In genomic region chr19:39199025-39199424, GRCh38 we compare ENCODE assay signal across 13 cellular contexts. TPM values are rescaled to one million over a fixed set of nuclear protein-coding genes. Genes with fewer than 3 reads are reported as not detected.
A peak's percentile ranks its signal among the peaks of the same experiment; 100 is the strongest.
DNase-seq lines count a peak whose midpoint lies in the region; ATAC-seq and TF ChIP-seq lines count a peak whose summit lies in the region.
"Had no signal": no experiment of that assay in that cellular context is flagged by ENCODE, and none has a peak within 500 bp of the region (broad histone marks: within the 10 kb centered on the region; RNA-seq: fewer than 3 reads in every experiment).

No MANE protein-coding gene starts in this region.

- no peak overlapping the region for H3K27ac Mint-ChIP-seq in neural crest cell (ENCODE audit: unreplicated experiment)
- no peak overlapping the region for H3K27ac Mint-ChIP-seq in activated CD8-positive, alpha-beta T cell treated with anti-CD3 and anti-CD28 coated beads for 36 hours
- H3K27ac Mint-ChIP-seq: T-helper 1 cell treated with Interleukin-12 subunit alpha and Interleukin-12 subunit beta and Interleukin-4 antibody, amounts not matched to agents 30 μg/mL and 1 μg/mL, for 36 hours had no signal

- peaks cover 12% of the 10 kb centered on the region for H3K4me1 Mint-ChIP-seq in neural crest cell
- H3K4me1 Mint-ChIP-seq in activated CD8-positive, alpha-beta T cell treated with anti-CD3 and anti-CD28 coated beads for 36 hours (ENCODE audit: low read depth): peaks cover 19% of the 10 kb centered on the region

- WGBS in mesendoderm (ENCODE audit: extremely low coverage, insufficient coverage, low lambda C conversion rate): no CpG with 5 or more reads among the region's 11 CpGs

- no peak overlapping the region for H2AK5ac ChIP-seq in mesendoderm (ENCODE audit: low read length)

- peak; percentile 37 for DNase-seq in D341Med (ENCODE audit: low spot score)
- DNase-seq in PC-3: no peak
- peak; percentile 36 for DNase-seq in fibroblast of peridontal ligament (ENCODE audit: extremely low read depth)
- DNase-seq in neural crest cell (ENCODE audit: low read depth, low spot score): peak; percentile 37
- no peak for DNase-seq in mesendoderm
- no peak for DNase-seq in NCI-H1694 (lab: John Stamatoyannopoulos, UW)
- DNase-seq in activated CD8-positive, alpha-beta T cell treated with anti-CD3 and anti-CD28 coated beads for 36 hours: no peak
- DNase-seq in DMS114 treated with DMSO at 0.1 percent for 48 hours (lab: John Stamatoyannopoulos, UW; ENCODE audit: unreplicated experiment): no peak
- DNase-seq: activated gamma-delta T cell, gastrocnemius medialis, NCI-H1048 had no signal

- no peak overlapping the region for H3K18ac ChIP-seq in mesendoderm (ENCODE audit: low read length)

- H3K9me3 ChIP-seq in PC-3 (ENCODE audit: low read length): no peaks in the 10 kb centered on the region
- H3K9me3 ChIP-seq: gastrocnemius medialis, prostate gland had no signal

- no peak overlapping the region for H2BK120ac ChIP-seq in mesendoderm (ENCODE audit: low read depth, low read length)

- no peak overlapping the region for H3K4me3 Mint-ChIP-seq in neural crest cell
- H3K4me3 Mint-ChIP-seq in activated CD8-positive, alpha-beta T cell treated with anti-CD3 and anti-CD28 coated beads for 36 hours: no peak overlapping the region
- H3K4me3 Mint-ChIP-seq: T-helper 1 cell treated with Interleukin-12 subunit alpha and Interleukin-12 subunit beta and Interleukin-4 antibody, amounts not matched to agents 30 μg/mL and 1 μg/mL, for 36 hours had no signal

- H3K36me3 Mint-ChIP-seq in neural crest cell (ENCODE audit: low read depth): no peaks in the 10 kb centered on the region
- no peaks in the 10 kb centered on the region for H3K36me3 Mint-ChIP-seq in activated CD8-positive, alpha-beta T cell treated with anti-CD3 and anti-CD28 coated beads for 36 hours (ENCODE audit: low read depth)

- H3K9me3 Mint-ChIP-seq in neural crest cell: no peaks in the 10 kb centered on the region
- H3K9me3 Mint-ChIP-seq in activated CD8-positive, alpha-beta T cell treated with anti-CD3 and anti-CD28 coated beads for 36 hours: no peaks in the 10 kb centered on the region
- H3K9me3 Mint-ChIP-seq: T-helper 1 cell treated with Interleukin-12 subunit alpha and Interleukin-12 subunit beta and Interleukin-4 antibody, amounts not matched to agents 30 μg/mL and 1 μg/mL, for 36 hours had no signal

- no peak overlapping the region for H3K4ac ChIP-seq in mesendoderm (ENCODE audit: low read depth, low read length)

- peak; percentile 21; the same call in 1 of the 2 replicates for ATAC-seq in PC-3
- ATAC-seq in activated CD8-positive, alpha-beta T cell treated with anti-CD3 and anti-CD28 coated beads for 36 hours: no peak
- ATAC-seq: gastrocnemius medialis had no signal

- H3K4me3 ChIP-seq in PC-3 (ENCODE audit: low read length) (no peak overlapping the region), mesendoderm (ENCODE audit: low read length) (no peak overlapping the region)
- H3K4me3 ChIP-seq: gastrocnemius medialis, prostate gland had no signal

- H4K8ac ChIP-seq in mesendoderm (ENCODE audit: low read depth, low read length): no peak overlapping the region

- H3K79me2 ChIP-seq in PC-3 (ENCODE audit: low read length) (no peaks in the 10 kb centered on the region), mesendoderm (ENCODE audit: control insufficient read depth, insufficient read depth, low read length) (no peaks in the 10 kb centered on the region)

- no peak overlapping the region for H2BK5ac ChIP-seq in mesendoderm (ENCODE audit: low read length)

- H3K56ac ChIP-seq in mesendoderm (ENCODE audit: low read length): no peak overlapping the region

- H3K4me2 ChIP-seq in PC-3 (ENCODE audit: low read length) (no peak overlapping the region), mesendoderm (ENCODE audit: low read length) (no peak overlapping the region)

- POLR2A ChIA-PET in PC-3 (lab: Charles Lee; ENCODE audit: unreplicated experiment): no interaction called here
- POLR2A ChIA-PET in activated CD8-positive, alpha-beta T cell treated with anti-CD3 and anti-CD28 coated beads for 36 hours (lab: Charles Lee): interaction anchor here (0.5 kb wide), 1 partner anchor 125 kb away, joined by 3 read pairs; no protein-coding TSS in a partner anchor

- H3K4me1 ChIP-seq in PC-3 (ENCODE audit: insufficient read depth, low read length) (peaks cover 23% of the 10 kb centered on the region), mesendoderm (ENCODE audit: control insufficient read depth, low read depth, low read length) (no peaks in the 10 kb centered on the region)
- H3K4me1 ChIP-seq: gastrocnemius medialis had no signal

- CTCF ChIA-PET in PC-3 (lab: Charles Lee): no interaction called here
- CTCF ChIA-PET in activated CD8-positive, alpha-beta T cell treated with anti-CD3 and anti-CD28 coated beads for 36 hours (lab: Charles Lee): interaction anchor here (1.6 kb wide), 1 partner anchor 77 kb away, joined by 6 read pairs; no protein-coding TSS in a partner anchor

- H2BK15ac ChIP-seq in mesendoderm (replicated peaks; ENCODE audit: low read depth): no peak overlapping the region

- intact Hi-C loops in PC-3 (cut with micrococcal nuclease): no loop called here
- intact Hi-C loops in activated CD8-positive, alpha-beta T cell treated with anti-CD3 and anti-CD28 coated beads for 36 hours (cut with micrococcal nuclease): no loop called here

- H3F3A ChIP-seq in PC-3 (ENCODE audit: low read length, unreplicated experiment): no peaks in the 10 kb centered on the region

- peaks cover 69% of the 10 kb centered on the region for H3K27me3 Mint-ChIP-seq in neural crest cell (ENCODE audit: low read depth)
- peaks cover 64% of the 10 kb centered on the region for H3K27me3 Mint-ChIP-seq in activated CD8-positive, alpha-beta T cell treated with anti-CD3 and anti-CD28 coated beads for 36 hours

- H3K9me2 ChIP-seq in PC-3 (replicated peaks; ENCODE audit: low read length): no peaks in the 10 kb centered on the region

- no peaks in the 10 kb centered on the region for H3K27me3 ChIP-seq in PC-3 (ENCODE audit: low read length)
- H3K27me3 ChIP-seq in mesendoderm (ENCODE audit: insufficient read depth, low read length, poor library complexity): peaks cover 7% of the 10 kb centered on the region

- no peaks in the 10 kb centered on the region for H3K36me3 ChIP-seq in PC-3 (ENCODE audit: low read depth, low read length)
- H3K36me3 ChIP-seq in mesendoderm (ENCODE audit: control insufficient read depth, insufficient read depth, low read length): no peaks in the 10 kb centered on the region
- H3K36me3 ChIP-seq: gastrocnemius medialis, prostate gland had no signal

- no peak overlapping the region for H2AFZ ChIP-seq in PC-3 (ENCODE audit: low read length)

- H3K27ac ChIP-seq in PC-3 (ENCODE audit: low read length) (no peak overlapping the region), mesendoderm (ENCODE audit: low read depth, low read length) (no peak overlapping the region)
- H3K27ac ChIP-seq: gastrocnemius medialis, prostate gland had no signal

- H3K9ac ChIP-seq in PC-3 (ENCODE audit: low read length): no peak overlapping the region
- no peak overlapping the region for H3K9ac ChIP-seq in mesendoderm (ENCODE audit: low read length)

- no peak for TF ChIP-seq CTCF in PC-3 (conservative IDR thresholded peaks at IDR 0.05; ENCODE audit: low read depth, low read length)
- no peak for TF ChIP-seq CTCF in neural crest cell (conservative IDR thresholded peaks at IDR 0.05)
- no peak for TF ChIP-seq CTCF in activated CD8-positive, alpha-beta T cell treated with anti-CD3 and anti-CD28 coated beads for 36 hours (IDR thresholded peaks at IDR 0.05)

- no peak overlapping the region for H3K23ac ChIP-seq in mesendoderm (ENCODE audit: low read length)

- no peak overlapping the region for H4K5ac ChIP-seq in mesendoderm (ENCODE audit: low read length)

- no peaks in the 10 kb centered on the region for H3K79me1 ChIP-seq in mesendoderm (ENCODE audit: low read length)

- no TSS peak for BruUV-seq in PC-3 (replicated peaks; lab: Mats Ljungman, UMichigan)

- H4K20me1 ChIP-seq in PC-3 (ENCODE audit: low read length): no peaks in the 10 kb centered on the region

RNA-seq across cellular contexts. Expression of gene NCCRP1, which starts 2.3 kb away (rescaled TPM):
- 2.2 and 6.2 TPM in 2 replicates for total RNA-seq in PC-3 (2014; rRNA removed)
- not detected in 2 replicates for total RNA-seq in neural crest cell
- polyA plus RNA-seq in mesendoderm (2013, experiment 1 of 2): 0.45 TPM
- 0.39 TPM for polyA plus RNA-seq in mesendoderm (2013, experiment 2 of 2)
- not detected for total RNA-seq in activated CD8-positive, alpha-beta T cell treated with anti-CD3 and anti-CD28 coated beads for 36 hours
- total RNA-seq: gastrocnemius medialis had no signal

RNA-seq across cellular contexts. Expression of gene SYCN, which starts 5.0 kb away (rescaled TPM):
- not detected in 2 replicates for total RNA-seq in PC-3 (2014; rRNA removed)
- total RNA-seq in neural crest cell: not detected in 2 replicates
- not detected for polyA plus RNA-seq in mesendoderm (2013, experiment 1 of 2)
- not detected for polyA plus RNA-seq in mesendoderm (2013, experiment 2 of 2)
- total RNA-seq in activated CD8-positive, alpha-beta T cell treated with anti-CD3 and anti-CD28 coated beads for 36 hours: not detected
- total RNA-seq: gastrocnemius medialis had no signal

RNA-seq across cellular contexts. Expression of gene IFNL3, which starts 45.8 kb away (rescaled TPM):
- total RNA-seq in PC-3 (2014; rRNA removed) (not detected in 2 replicates), neural crest cell (not detected in 2 replicates)
- not detected for polyA plus RNA-seq in mesendoderm (2013, experiment 1 of 2)
- not detected for polyA plus RNA-seq in mesendoderm (2013, experiment 2 of 2)
- total RNA-seq in activated CD8-positive, alpha-beta T cell treated with anti-CD3 and anti-CD28 coated beads for 36 hours: not detected
- total RNA-seq: gastrocnemius medialis, prostate gland had no signal

RNA-seq across cellular contexts. Expression of gene IFNL4, which starts 49.6 kb away (rescaled TPM):
- not detected in 2 replicates for total RNA-seq in PC-3 (2014; rRNA removed)
- total RNA-seq in neural crest cell: not detected in 2 replicates
- not detected for polyA plus RNA-seq in mesendoderm (2013, experiment 1 of 2)
- polyA plus RNA-seq in mesendoderm (2013, experiment 2 of 2): 0.03 TPM
- total RNA-seq in activated CD8-positive, alpha-beta T cell treated with anti-CD3 and anti-CD28 coated beads for 36 hours: not detected
- total RNA-seq: gastrocnemius medialis, prostate gland had no signal

Comparison
In these comparisons a context has a peak if more than half of its experiments do, and no peak if none do; other contexts are left out.
1. DNase-seq: peak in D341Med (single experiment), fibroblast of peridontal ligament (single experiment) and neural crest cell (single experiment); none in PC-3 (single experiment), mesendoderm (single experiment), NCI-H1694 (single experiment), activated CD8-positive, alpha-beta T cell treated with anti-CD3 and anti-CD28 coated beads for 36 hours (single experiment) and DMS114 treated with DMSO at 0.1 percent for 48 hours (single experiment).